In genomic region chr18:46042571-46043123, GRCh38 we compare ENCODE assay signal across 9 cellular contexts. TPM values are rescaled to one million over a fixed set of nuclear protein-coding genes. Genes with fewer than 3 reads are reported as not detected.
A peak's percentile ranks its signal among the peaks of the same experiment; 100 is the strongest.
DNase-seq lines count a peak whose midpoint lies in the region; ATAC-seq lines count a peak whose summit lies in the region.
"Had no signal": no experiment of that assay in that cellular context is flagged by ENCODE, and none has a peak within 500 bp of the region (broad histone marks: within the 10 kb centered on the region; RNA-seq: fewer than 3 reads in every experiment).

No MANE protein-coding gene starts in this region.

- ATAC-seq in activated T-cell treated with anti-CD3 and anti-CD28 coated beads, Interleukin-2, amount 50 U/mL, for 72 hours (replicated peaks in 1 of 2) = peak; percentile 43 to 55
- ATAC-seq in GM21528 (IDR thresholded peaks at IDR 0.05; ENCODE audit: low FRiP score, unreplicated experiment) (no peak), HG02870 (IDR thresholded peaks at IDR 0.05; ENCODE audit: unreplicated experiment) (no peak)

- no peaks in the 10 kb centered on the region for H3K36me3 ChIP-seq in CD4-positive, alpha-beta memory T cell (ENCODE audit: insufficient read depth, low read length)
- H3K36me3 ChIP-seq in KOPT-K1 (ENCODE audit: insufficient read depth, low read length) = no peaks in the 10 kb centered on the region

- H3K27ac ChIP-seq in CD4-positive, alpha-beta memory T cell (ENCODE audit: low read depth, low read length) = no peak overlapping the region
- peak overlapping the region; percentile 8 for H3K27ac ChIP-seq in KOPT-K1 (ENCODE audit: low read depth, low read length, poor library complexity, severe bottlenecking)

- no peak overlapping the region for H3K4me3 ChIP-seq in CD4-positive, alpha-beta memory T cell (ENCODE audit: low read length in 2 of 2)

- no peaks in the 10 kb centered on the region for H3K9me3 Mint-ChIP-seq in CD4-positive, alpha-beta memory T cell
- no peaks in the 10 kb centered on the region for H3K9me3 Mint-ChIP-seq in activated T-cell treated with anti-CD3 and anti-CD28 coated beads, Interleukin-2, amount 50 U/mL, for 72 hours

- CTCF ChIA-PET in CD4-positive, alpha-beta memory T cell (lab: Charles Lee; ENCODE audit: partially characterized antibody) = interaction anchor here (1.4 kb wide), 2 partner anchors 9 to 60 kb away, joined by 3 read pairs; no protein-coding TSS in a partner anchor

- H3K4me3 Mint-ChIP-seq in CD4-positive, alpha-beta memory T cell = peak overlapping the region in 7 of 8 donors; percentile 51 to 85 (median 67)
- H3K4me3 Mint-ChIP-seq in activated T-cell treated with anti-CD3 and anti-CD28 coated beads, Interleukin-2, amount 50 U/mL, for 72 hours = peak overlapping the region; percentile 23 to 37

- H3K9me3 ChIP-seq in CD4-positive, alpha-beta memory T cell (ENCODE audit: control insufficient read depth in 1 of 2, low read length in 2 of 2) = no peaks in the 10 kb centered on the region
- no peaks in the 10 kb centered on the region for H3K9me3 ChIP-seq in KOPT-K1 (ENCODE audit: insufficient read depth, low read length, poor library complexity, severe bottlenecking)

- peaks cover 46% of the 10 kb centered on the region for H3K4me1 ChIP-seq in CD4-positive, alpha-beta memory T cell (ENCODE audit: insufficient read depth, low read length)

- POLR2A ChIA-PET in CD4-positive, alpha-beta memory T cell (lab: Charles Lee; ENCODE audit: partially characterized antibody) = interaction anchor here (0.6 to 1.1 kb wide), 4 partner anchors 27 to 77 kb away, joined by 3 to 4 read pairs (median 3); no protein-coding TSS in a partner anchor

- H3K27me3 Mint-ChIP-seq in CD4-positive, alpha-beta memory T cell = no peaks in the 10 kb centered on the region
- H3K27me3 Mint-ChIP-seq in activated T-cell treated with anti-CD3 and anti-CD28 coated beads, Interleukin-2, amount 50 U/mL, for 72 hours (ENCODE audit: low read depth) = no peaks in the 10 kb centered on the region

- intact Hi-C loops in CD4-positive, alpha-beta memory T cell (cut with micrococcal nuclease) = loop anchor here (5.0 kb wide), 1 partner anchor 45 kb away; no protein-coding TSS in a partner anchor

- DNase-seq in CD4-positive, alpha-beta memory T cell = no peak
- peak in 1 of 2 donors; percentile 16 for DNase-seq in activated T-cell treated with anti-CD3 and anti-CD28 coated beads, Interleukin-2, amount 50 U/mL, for 72 hours
- DNase-seq in islet precursor cell (peak; percentile 86), NCI-H1436 (lab: John Stamatoyannopoulos, UW) (no peak), NCI-H1092 treated with DMSO at 0.1 percent for 48 hours (lab: John Stamatoyannopoulos, UW) (no peak)
- DNase-seq: NCI-H69 had no signal

- no peaks in the 10 kb centered on the region for H3K27me3 ChIP-seq in CD4-positive, alpha-beta memory T cell (ENCODE audit: insufficient read depth, low read length)

- H3K27ac Mint-ChIP-seq in CD4-positive, alpha-beta memory T cell = peak overlapping the region; percentile 55 to 84 (median 74)
- H3K27ac Mint-ChIP-seq in activated T-cell treated with anti-CD3 and anti-CD28 coated beads, Interleukin-2, amount 50 U/mL, for 72 hours = peak overlapping the region; percentile 62

- peaks cover 9 to 15% of the 10 kb centered on the region in 2 donors for H3K36me3 Mint-ChIP-seq in CD4-positive, alpha-beta memory T cell
- H3K36me3 Mint-ChIP-seq in activated T-cell treated with anti-CD3 and anti-CD28 coated beads, Interleukin-2, amount 50 U/mL, for 72 hours (ENCODE audit: insufficient read depth in 2 of 2) = peaks cover 7 to 13% of the 10 kb centered on the region in 2 donors

- peaks cover 40 to 55% (median 46%) of the 10 kb centered on the region in 4 donors for H3K4me1 Mint-ChIP-seq in CD4-positive, alpha-beta memory T cell
- H3K4me1 Mint-ChIP-seq in activated T-cell treated with anti-CD3 and anti-CD28 coated beads, Interleukin-2, amount 50 U/mL, for 72 hours (ENCODE audit: low read depth) = peaks cover 42% of the 10 kb centered on the region

RNA-seq across cellular contexts. Expression of gene PSTPIP2, which starts 29.4 kb away (rescaled TPM):
- 10 to 100 TPM; 13.3 to 14.0 TPM for total RNA-seq in CD4-positive, alpha-beta memory T cell
- polyA plus RNA-seq in CD4-positive, alpha-beta memory T cell = 10 to 100 TPM; 10.9 to 19.7 TPM
- total RNA-seq in activated T-cell treated with anti-CD3 and anti-CD28 coated beads, Interleukin-2, amount 50 U/mL, for 72 hours = 10 to 100 TPM; 26.6 to 30.1 TPM

RNA-seq across cellular contexts. Expression of gene ATP5F1A, which starts 55.4 kb away (rescaled TPM):
- 100 to 1,000 TPM; 212 to 225 TPM for total RNA-seq in CD4-positive, alpha-beta memory T cell
- 100 to 1,000 TPM; 443 to 681 TPM for polyA plus RNA-seq in CD4-positive, alpha-beta memory T cell
- 100 to 1,000 TPM; 378 to 401 TPM for total RNA-seq in activated T-cell treated with anti-CD3 and anti-CD28 coated beads, Interleukin-2, amount 50 U/mL, for 72 hours

Comparison
In these comparisons a context has a peak if more than half of its experiments do, and no peak if none do; other contexts are left out.
1. ATAC-seq: peak in activated T-cell treated with anti-CD3 and anti-CD28 coated beads, Interleukin-2, amount 50 U/mL, for 72 hours (2 of 2); none in GM21528 (single experiment) and HG02870 (single experiment).